20 cellular contexts compared by ENCODE assay signal in the genomic region with DNA sequence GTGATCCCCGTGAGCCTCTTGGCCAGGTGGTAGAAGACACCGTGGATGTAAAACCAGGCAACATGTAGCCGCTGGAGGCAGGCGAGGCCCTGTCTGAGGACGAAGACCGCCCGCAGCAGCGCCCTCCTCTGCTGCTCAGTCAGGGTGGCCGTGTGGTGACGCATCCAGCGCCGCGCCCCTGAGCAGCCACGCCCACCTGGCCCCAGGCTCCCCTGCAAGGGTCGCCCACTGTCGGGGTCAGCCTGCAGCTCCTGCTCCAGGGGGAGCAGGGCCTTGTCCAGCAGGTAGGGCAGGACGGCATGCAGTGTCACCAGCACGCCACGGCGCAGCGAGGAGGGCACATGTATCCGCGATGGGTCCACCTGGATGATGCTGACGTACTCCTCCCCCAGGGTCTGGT.
"Had no signal": no experiment of that assay in that cellular context is flagged by ENCODE, and none has a peak within 500 bp of the region (broad histone marks: within the 10 kb centered on the region; RNA-seq: fewer than 3 reads in every experiment).

No MANE protein-coding gene starts in this region.

- H3K27ac ChIP-seq: colonic mucosa, foreskin keratinocyte, lower lobe of right lung, parathyroid adenoma, prostate gland, sigmoid colon, skin epidermis, stomach had no signal

- H3K79me2 ChIP-seq: parathyroid adenoma had no signal

- DNase-seq: cerebellar nuclear complex; colonic mucosa; dermis blood vessel endothelial cell; endodermal cell; foreskin keratinocyte; head of caudate nucleus; hippocampal formation; kidney glomerular epithelial cell; lower lobe of right lung; midbrain; sigmoid colon; stimulated activated CD4-positive, alpha-beta T cell treated with anti-CD3 and anti-CD28 coated beads, Interleukin-2, amount 100 ng/mL, for 24 hours; stimulated activated naive CD4-positive, alpha-beta T cell; stomach had no signal

- H3K4me1 ChIP-seq: foreskin keratinocyte, parathyroid adenoma had no signal

- FAIRE-seq: endothelial cell of umbilical vein, urothelium cell line had no signal

- H2AFZ ChIP-seq: parathyroid adenoma had no signal

- H3K9me3 ChIP-seq: colonic mucosa, lower lobe of right lung, prostate gland, sigmoid colon, stomach had no signal

- H3K9ac ChIP-seq: parathyroid adenoma had no signal

- ATAC-seq: foreskin keratinocyte; lower lobe of right lung; natural killer cell treated with Interleukin-12 subunit alpha and Interleukin-12 subunit beta and Interleukin-15 and Interleukin-18, amount 100 ng/mL, for 72 hours had no signal

- H3K4me3 ChIP-seq: colonic mucosa, lower lobe of right lung, prostate gland, sigmoid colon, skin epidermis, stomach had no signal

- H3K27me3 ChIP-seq: colonic mucosa, foreskin keratinocyte, sigmoid colon, stomach had no signal
